9 cellular contexts compared by ENCODE assay signal in the genomic region with DNA sequence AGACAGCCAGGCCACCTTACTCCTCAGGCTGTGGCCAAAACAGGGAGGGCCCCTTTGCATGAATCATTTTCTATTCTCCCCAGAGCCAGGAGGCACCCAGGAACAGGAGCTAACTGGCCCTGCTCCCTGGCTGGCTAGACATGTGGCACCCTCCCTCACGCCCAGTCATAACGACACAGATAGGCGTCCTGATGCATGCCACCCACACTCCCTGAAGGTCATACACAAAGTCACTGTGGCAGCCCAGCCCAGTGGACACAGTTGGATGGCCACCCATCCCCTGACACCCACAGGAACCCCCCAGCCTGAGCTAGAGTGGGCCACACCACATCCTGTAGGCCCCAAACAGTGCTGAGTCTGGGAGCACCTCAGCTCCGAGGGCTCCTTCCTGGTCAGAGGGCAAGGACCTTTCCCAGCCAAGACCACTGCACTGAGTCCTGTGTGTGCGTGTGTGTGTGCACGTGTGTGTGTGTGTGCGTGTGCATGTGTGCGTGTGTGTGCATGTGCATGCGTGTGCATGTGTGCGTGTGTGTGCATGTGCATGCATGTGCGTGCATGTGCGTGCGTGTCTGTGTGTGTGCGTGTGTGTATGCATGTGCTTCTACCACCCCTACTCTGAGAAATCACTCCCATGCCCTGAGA. TPM values are rescaled to one million over a fixed set of nuclear protein-coding genes. Genes with fewer than 3 reads are reported as not detected.
DNase-seq lines count a peak whose midpoint lies in the region; ATAC-seq and TF ChIP-seq lines count a peak whose summit lies in the region.
"Had no signal": no experiment of that assay in that cellular context is flagged by ENCODE, and none has a peak within 500 bp of the region (broad histone marks: within the 10 kb centered on the region; RNA-seq: fewer than 3 reads in every experiment).

No MANE protein-coding gene starts in this region.

- H3K27me3 ChIP-seq in neutrophil = no peaks in the 10 kb centered on the region

- H3K27ac ChIP-seq in neutrophil = peak overlapping the region; percentile 60

- no peaks in the 10 kb centered on the region for H3K27me3 Mint-ChIP-seq in activated T-cell treated with anti-CD3 and anti-CD28 coated beads, Interleukin-2, amount 50 U/mL, for 4 hours (ENCODE audit: low read depth)

- no peak for DNase-seq in activated T-cell treated with anti-CD3 and anti-CD28 coated beads, Interleukin-2, amount 50 U/mL, for 4 hours
- DNase-seq in NCI-H2171 treated with DMSO at 0.1 percent for 48 hours (lab: John Stamatoyannopoulos, UW) (no peak), NOMO-1 (lab: John Stamatoyannopoulos, UW; ENCODE audit: unreplicated experiment in 2 of 2) (no peak), NCI-H2107 treated with DMSO at 0.1 percent for 48 hours (lab: John Stamatoyannopoulos, UW; ENCODE audit: unreplicated experiment) (no peak)

- H3K4me1 Mint-ChIP-seq in activated T-cell treated with anti-CD3 and anti-CD28 coated beads, Interleukin-2, amount 50 U/mL, for 4 hours (ENCODE audit: low read depth) = peaks cover 25% of the 10 kb centered on the region

- H3K4me3 ChIP-seq in neutrophil (ENCODE audit: low read depth in 1 of 2, low read length in 1 of 2) = no peak overlapping the region

- no peaks in the 10 kb centered on the region for H3K9me3 Mint-ChIP-seq in activated T-cell treated with anti-CD3 and anti-CD28 coated beads, Interleukin-2, amount 50 U/mL, for 4 hours

- H3K36me3 Mint-ChIP-seq in activated T-cell treated with anti-CD3 and anti-CD28 coated beads, Interleukin-2, amount 50 U/mL, for 4 hours (ENCODE audit: insufficient read depth) = no peaks in the 10 kb centered on the region

- no peaks in the 10 kb centered on the region for H3K9me3 ChIP-seq in neutrophil

- H3K4me1 ChIP-seq in neutrophil (ENCODE audit: control insufficient read depth in 1 of 2, insufficient read depth in 1 of 2, low read depth in 1 of 2, low read length in 1 of 2) = peaks cover 29 to 32% of the 10 kb centered on the region in 2 experiments

- ATAC-seq in GM18520 (IDR thresholded peaks at IDR 0.05; ENCODE audit: unreplicated experiment) (peak; percentile 56), HG02588 (IDR thresholded peaks at IDR 0.05; ENCODE audit: unreplicated experiment) (peak; percentile 58), HG02840 (IDR thresholded peaks at IDR 0.05; ENCODE audit: low FRiP score, unreplicated experiment) (no peak)
- ATAC-seq in activated T-cell treated with anti-CD3 and anti-CD28 coated beads, Interleukin-2, amount 50 U/mL, for 4 hours = peak; percentile 38 to 42

- peaks cover 31% of the 10 kb centered on the region for H3K36me3 ChIP-seq in neutrophil

- no peak overlapping the region for H3K4me3 Mint-ChIP-seq in activated T-cell treated with anti-CD3 and anti-CD28 coated beads, Interleukin-2, amount 50 U/mL, for 4 hours

- no peak for TF ChIP-seq CTCF in neutrophil (IDR thresholded peaks at IDR 0.05)

RNA-seq across cellular contexts. Expression of gene TFEB, which starts 21.6 kb away (rescaled TPM):
- total RNA-seq in activated T-cell treated with anti-CD3 and anti-CD28 coated beads, Interleukin-2, amount 50 U/mL, for 4 hours = 10 to 100 TPM in 2 of 3 donors, 1 to 10 TPM in 1; 7.6 to 15.4 (median 10.8) TPM

RNA-seq across cellular contexts. Expression of gene PGC, which starts 33.4 kb away (rescaled TPM):
- total RNA-seq in activated T-cell treated with anti-CD3 and anti-CD28 coated beads, Interleukin-2, amount 50 U/mL, for 4 hours = under 1 TPM; 0.14 to 0.38 (median 0.24) TPM
- total RNA-seq: dermis microvascular lymphatic vessel endothelial cell had no signal
